10 cellular contexts compared by ENCODE assay signal in the genomic region with DNA sequence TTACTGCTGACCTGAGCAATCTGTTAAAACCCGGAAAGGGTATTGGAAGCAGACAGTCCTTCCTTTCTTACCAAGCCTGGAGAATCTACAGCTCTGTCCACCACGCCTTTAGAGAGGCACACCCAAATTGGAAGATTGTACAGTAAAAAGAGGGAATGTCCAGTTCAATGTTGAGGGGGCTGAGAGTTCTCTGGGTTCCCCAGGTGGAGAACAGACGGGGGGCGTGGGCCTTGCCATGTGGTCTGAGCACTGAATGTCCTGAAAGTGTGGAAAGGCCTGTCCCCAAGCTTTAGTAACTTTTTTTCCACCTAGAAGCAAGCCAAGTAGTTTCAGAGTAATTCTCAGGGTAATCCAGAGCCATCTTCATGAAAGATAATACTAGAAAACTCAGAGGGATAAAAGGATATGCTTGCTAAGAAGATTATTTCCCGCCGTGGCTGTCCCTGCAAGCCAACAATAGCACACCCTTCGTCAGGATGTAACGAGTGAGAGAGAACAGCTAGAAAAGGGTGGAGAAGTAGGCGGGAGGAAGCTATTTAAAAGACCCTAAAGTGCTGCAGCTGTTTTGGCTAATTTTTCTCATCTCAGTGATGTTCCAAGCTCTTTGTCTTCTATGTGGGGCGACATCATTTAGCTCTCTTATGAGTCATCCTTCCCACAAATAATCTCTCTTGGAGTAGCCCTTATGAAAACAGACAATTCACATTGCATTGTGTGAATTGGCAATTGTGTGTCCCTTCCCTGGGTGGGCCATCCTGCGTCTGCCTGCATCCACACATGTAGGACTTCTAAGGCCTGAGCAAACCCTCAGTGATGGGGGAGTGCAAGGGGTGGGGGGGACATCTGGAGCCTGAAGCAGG.
DNase-seq lines count a peak whose midpoint lies in the region; ATAC-seq and TF ChIP-seq lines count a peak whose summit lies in the region.
"Had no signal": no experiment of that assay in that cellular context is flagged by ENCODE, and none has a peak within 500 bp of the region (broad histone marks: within the 10 kb centered on the region; RNA-seq: fewer than 3 reads in every experiment).

No MANE protein-coding gene starts in this region.

- CTCF ChIA-PET in A673 (lab: Charles Lee): no interaction called here

- peak overlapping the region; percentile 15 for H3K27ac Mint-ChIP-seq in mesothelial cell of epicardium
- H3K27ac Mint-ChIP-seq in activated T-cell treated with anti-CD3 and anti-CD28 coated beads, Interleukin-2, amount 50 U/mL, for 24 hours: no peak overlapping the region
- H3K27ac Mint-ChIP-seq: CD4-positive, CD25-positive, alpha-beta regulatory T cell had no signal

- H3K4me1 Mint-ChIP-seq in mesothelial cell of epicardium: peaks cover 24% of the 10 kb centered on the region
- no peaks in the 10 kb centered on the region for H3K4me1 Mint-ChIP-seq in activated T-cell treated with anti-CD3 and anti-CD28 coated beads, Interleukin-2, amount 50 U/mL, for 24 hours (ENCODE audit: low read depth)

- H3K4me3 Mint-ChIP-seq in mesothelial cell of epicardium: no peak overlapping the region
- no peak overlapping the region for H3K4me3 Mint-ChIP-seq in activated T-cell treated with anti-CD3 and anti-CD28 coated beads, Interleukin-2, amount 50 U/mL, for 24 hours
- H3K4me3 Mint-ChIP-seq: CD4-positive, CD25-positive, alpha-beta regulatory T cell had no signal

- POLR2A ChIA-PET in A673 (lab: Charles Lee; ENCODE audit: low non-redundant PET): interaction anchor here (0.7 kb wide), 1 partner anchor 41 kb away, joined by 3 read pairs; no protein-coding TSS in a partner anchor

- DNase-seq in A673 (ENCODE audit: low spot score) (peak; percentile 92), NCI-H2029 (lab: John Stamatoyannopoulos, UW) (peak; percentile 64), caudate nucleus (lab: John Stamatoyannopoulos, UW) (peak in 42 of 61 donors; percentile 5 to 63 (median 40)), mesothelial cell of epicardium (ENCODE audit: low spot score in 2 of 2, unreplicated experiment in 2 of 2) (no peak)
- no peak for DNase-seq in activated T-cell treated with anti-CD3 and anti-CD28 coated beads, Interleukin-2, amount 50 U/mL, for 24 hours
- DNase-seq: CD4-positive, CD25-positive, alpha-beta regulatory T cell; effector CD4-positive, alpha-beta T cell had no signal

- H3K27me3 ChIP-seq in A673 (replicated peaks; ENCODE audit: insufficient read depth, low read depth, low read length, poor library complexity): no peaks in the 10 kb centered on the region

- no peak overlapping the region for H3K4me3 ChIP-seq in A673 (ENCODE audit: low read depth, low read length, poor library complexity, severe bottlenecking)

- H3K4me1 ChIP-seq in A673 (ENCODE audit: insufficient read depth, low read length, poor library complexity, severe bottlenecking): peaks cover 22% of the 10 kb centered on the region

- no peak for TF ChIP-seq CTCF in A673 (conservative IDR thresholded peaks at IDR 0.05; ENCODE audit: low read depth, low read length)
- no peak for TF ChIP-seq CTCF in mesothelial cell of epicardium (IDR thresholded peaks at IDR 0.05; ENCODE audit: unreplicated experiment)

- H3K27ac ChIP-seq in A673 (ENCODE audit: low read depth, low read length, poor library complexity, severe bottlenecking) (peak overlapping the region; percentile 85), caudate nucleus (ENCODE audit: low read depth, low read length) (peak overlapping the region; percentile 60)

- no peaks in the 10 kb centered on the region for H3K9me3 Mint-ChIP-seq in mesothelial cell of epicardium
- no peaks in the 10 kb centered on the region for H3K9me3 Mint-ChIP-seq in activated T-cell treated with anti-CD3 and anti-CD28 coated beads, Interleukin-2, amount 50 U/mL, for 24 hours

- H3K27me3 Mint-ChIP-seq in mesothelial cell of epicardium (ENCODE audit: low read depth): no peaks in the 10 kb centered on the region
- H3K27me3 Mint-ChIP-seq in activated T-cell treated with anti-CD3 and anti-CD28 coated beads, Interleukin-2, amount 50 U/mL, for 24 hours: no peaks in the 10 kb centered on the region
- H3K27me3 Mint-ChIP-seq: CD4-positive, CD25-positive, alpha-beta regulatory T cell had no signal

- H3K9me3 ChIP-seq in A673 (ENCODE audit: low read depth, low read length, poor library complexity, severe bottlenecking): no peaks in the 10 kb centered on the region

- intact Hi-C loops in A673 (cut with micrococcal nuclease; ENCODE audit: unreplicated experiment): no loop called here

- no peaks in the 10 kb centered on the region for H3K36me3 ChIP-seq in A673 (ENCODE audit: insufficient read depth, low read length, poor library complexity, severe bottlenecking)

- no peaks in the 10 kb centered on the region for H3K36me3 Mint-ChIP-seq in mesothelial cell of epicardium
- peaks cover 35% of the 10 kb centered on the region for H3K36me3 Mint-ChIP-seq in activated T-cell treated with anti-CD3 and anti-CD28 coated beads, Interleukin-2, amount 50 U/mL, for 24 hours (ENCODE audit: low read depth)

- BruUV-seq in A673 (replicated peaks; lab: Mats Ljungman, UMichigan): no TSS peak

- ATAC-seq in HG02852 (IDR thresholded peaks at IDR 0.05; ENCODE audit: unreplicated experiment) (no peak), HG03442 (IDR thresholded peaks at IDR 0.05; ENCODE audit: unreplicated experiment) (no peak), HG03439 (IDR thresholded peaks at IDR 0.05; ENCODE audit: unreplicated experiment) (no peak)

Comparison
In these comparisons a context has a peak if more than half of its experiments do, and no peak if none do; other contexts are left out.
1. DNase-seq: peak in A673 (single experiment), NCI-H2029 (single experiment) and caudate nucleus (42 of 61); none in mesothelial cell of epicardium (0 of 2) and activated T-cell treated with anti-CD3 and anti-CD28 coated beads, Interleukin-2, amount 50 U/mL, for 24 hours (single experiment).